Comparison of ENCODE assay signal across 11 cellular contexts in the genomic region with DNA sequence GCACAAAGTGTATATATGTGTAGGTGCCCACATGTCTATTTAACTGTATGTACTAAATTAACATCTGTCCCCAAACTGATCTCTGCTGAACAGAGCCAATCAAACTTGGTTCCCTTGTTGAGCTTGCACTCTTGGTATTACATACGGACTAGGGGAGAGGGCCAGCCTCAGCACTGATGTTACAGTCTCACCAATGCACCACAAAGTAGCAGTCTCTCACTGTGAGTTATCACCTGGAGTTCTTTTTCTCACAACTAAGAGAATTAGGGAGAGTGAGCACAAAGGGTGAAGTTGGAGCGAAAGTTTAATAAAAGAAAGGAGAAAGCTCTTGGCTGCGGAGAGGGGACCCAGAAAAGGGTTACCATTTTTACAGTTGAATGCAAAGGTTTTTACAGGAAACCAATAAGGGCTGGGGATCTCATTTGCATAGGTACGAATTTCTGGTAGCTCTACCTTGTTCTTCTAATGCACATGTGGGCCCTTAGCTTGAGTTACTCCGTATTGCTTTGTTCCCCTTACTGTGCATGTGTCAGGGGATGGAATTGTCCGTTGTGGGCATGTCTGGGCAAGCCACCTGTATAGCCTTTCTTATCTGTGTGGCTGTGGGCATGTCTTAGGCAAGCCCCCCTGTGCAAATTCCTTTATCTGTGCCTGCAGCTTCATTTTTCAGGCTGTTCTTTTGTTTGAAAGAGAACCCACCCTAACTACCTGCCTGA. TPM values are rescaled to one million over a fixed set of nuclear protein-coding genes. Genes with fewer than 3 reads are reported as not detected.
DNase-seq lines count a peak whose midpoint lies in the region; ATAC-seq and FAIRE-seq lines count a peak whose summit lies in the region.
"Had no signal": no experiment of that assay in that cellular context is flagged by ENCODE, and none has a peak within 500 bp of the region (broad histone marks: within the 10 kb centered on the region; RNA-seq: fewer than 3 reads in every experiment).

No MANE protein-coding gene starts in this region.

- peak; percentile 94 for FAIRE-seq in GM18507 (lab: Jason Lieb, UNC)

- peak overlapping the region; percentile 99 for H3K27ac ChIP-seq in KOPT-K1 (ENCODE audit: low read depth, low read length, poor library complexity, severe bottlenecking)
- H3K27ac ChIP-seq: SJSA1 had no signal

- H3K27ac Mint-ChIP-seq in activated CD8-positive, alpha-beta T cell treated with anti-CD3 and anti-CD28 coated beads, Interleukin-2, amount 10 ng/mL, durations not matched to agents 7 days and 5 days: peak overlapping the region; percentile 91
- H3K27ac Mint-ChIP-seq in naive thymus-derived CD8-positive, alpha-beta T cell: peak overlapping the region; percentile 87 to 99 (median 96)

- CTCF ChIA-PET in activated CD8-positive, alpha-beta T cell treated with anti-CD3 and anti-CD28 coated beads, Interleukin-2, amount 10 ng/mL, durations not matched to agents 7 days and 5 days (lab: Charles Lee): interaction anchor here (0.9 to 16.1 kb wide), 6 partner anchors 8 to 303 kb away, joined by 3 to 528 read pairs (median 6); a partner anchor contains a TSS

- ATAC-seq in activated CD8-positive, alpha-beta T cell treated with anti-CD3 and anti-CD28 coated beads, Interleukin-2, amount 10 ng/mL, durations not matched to agents 7 days and 5 days: no peak
- ATAC-seq in naive thymus-derived CD8-positive, alpha-beta T cell: no peak
- ATAC-seq in GM21528 (IDR thresholded peaks at IDR 0.05; ENCODE audit: low FRiP score, unreplicated experiment): no peak
- ATAC-seq: left ventricle myocardium superior had no signal

- H3K27me3 Mint-ChIP-seq in activated CD8-positive, alpha-beta T cell treated with anti-CD3 and anti-CD28 coated beads, Interleukin-2, amount 10 ng/mL, durations not matched to agents 7 days and 5 days (ENCODE audit: low read depth): no peaks in the 10 kb centered on the region
- peaks cover 0 to 3% (median 0%) of the 10 kb centered on the region in 5 donors for H3K27me3 Mint-ChIP-seq in naive thymus-derived CD8-positive, alpha-beta T cell

- H3K36me3 Mint-ChIP-seq in activated CD8-positive, alpha-beta T cell treated with anti-CD3 and anti-CD28 coated beads, Interleukin-2, amount 10 ng/mL, durations not matched to agents 7 days and 5 days (ENCODE audit: low read depth): peaks cover 9% of the 10 kb centered on the region
- no peaks in the 10 kb centered on the region for H3K36me3 Mint-ChIP-seq in naive thymus-derived CD8-positive, alpha-beta T cell

- H3K36me3 ChIP-seq in KOPT-K1 (ENCODE audit: insufficient read depth, low read length): no peaks in the 10 kb centered on the region
- H3K36me3 ChIP-seq: SJSA1 had no signal

- H3K9me3 ChIP-seq in KOPT-K1 (ENCODE audit: insufficient read depth, low read length, poor library complexity, severe bottlenecking): no peaks in the 10 kb centered on the region
- H3K9me3 ChIP-seq: SJSA1 had no signal

- POLR2A ChIA-PET in activated CD8-positive, alpha-beta T cell treated with anti-CD3 and anti-CD28 coated beads, Interleukin-2, amount 10 ng/mL, durations not matched to agents 7 days and 5 days (lab: Charles Lee): interaction anchor here (0.6 to 11.0 kb wide), 11 partner anchors 9 to 541 kb away, joined by 3 to 570 read pairs (median 5); a partner anchor contains a TSS
- POLR2A ChIA-PET in naive thymus-derived CD8-positive, alpha-beta T cell (lab: Charles Lee): interaction anchor here (1.3 to 23.4 kb wide), 4 partner anchors 9 to 31 kb away, joined by 6 to 1200 read pairs (median 26); a partner anchor contains a TSS

- no peaks in the 10 kb centered on the region for H3K9me3 Mint-ChIP-seq in activated CD8-positive, alpha-beta T cell treated with anti-CD3 and anti-CD28 coated beads, Interleukin-2, amount 10 ng/mL, durations not matched to agents 7 days and 5 days (ENCODE audit: insufficient read depth)
- peaks cover 0 to 10% (median 0%) of the 10 kb centered on the region in 9 donors for H3K9me3 Mint-ChIP-seq in naive thymus-derived CD8-positive, alpha-beta T cell

- peak overlapping the region; percentile 76 for H3K4me3 Mint-ChIP-seq in activated CD8-positive, alpha-beta T cell treated with anti-CD3 and anti-CD28 coated beads, Interleukin-2, amount 10 ng/mL, durations not matched to agents 7 days and 5 days
- H3K4me3 Mint-ChIP-seq in naive thymus-derived CD8-positive, alpha-beta T cell: peak overlapping the region; percentile 44 to 95 (median 78)

- H3K4me1 Mint-ChIP-seq in activated CD8-positive, alpha-beta T cell treated with anti-CD3 and anti-CD28 coated beads, Interleukin-2, amount 10 ng/mL, durations not matched to agents 7 days and 5 days (ENCODE audit: low read depth): peaks cover 83% of the 10 kb centered on the region
- H3K4me1 Mint-ChIP-seq in naive thymus-derived CD8-positive, alpha-beta T cell: peaks cover 55 to 95% (median 89%) of the 10 kb centered on the region in 4 donors

- DNase-seq in GM18507 (ENCODE audit: extremely low spot score, insufficient read length, low read depth) (no peak), NCI-H187 (lab: John Stamatoyannopoulos, UW) (no peak), germinal center (ENCODE audit: low spot score) (no peak)
- DNase-seq in activated CD8-positive, alpha-beta T cell treated with anti-CD3 and anti-CD28 coated beads, Interleukin-2, amount 10 ng/mL, durations not matched to agents 7 days and 5 days: no peak
- no peak for DNase-seq in naive thymus-derived CD8-positive, alpha-beta T cell
- DNase-seq: left ventricle myocardium superior, substantia nigra had no signal

RNA-seq across cellular contexts. Expression of a gene that starts 13.3 kb away (rescaled TPM):
- total RNA-seq in activated CD8-positive, alpha-beta T cell treated with anti-CD3 and anti-CD28 coated beads, Interleukin-2, amount 10 ng/mL, durations not matched to agents 7 days and 5 days: 10 to 100 TPM; 23.8 to 27.0 TPM
- 1 to 10 TPM; 5.7 to 6.5 TPM for total RNA-seq in naive thymus-derived CD8-positive, alpha-beta T cell
- polyA plus RNA-seq in naive thymus-derived CD8-positive, alpha-beta T cell: 10 to 100 TPM; 45.4 to 69.0 (median 48.6) TPM
- total RNA-seq: epithelial cell of proximal tubule, SJSA1 had no signal

RNA-seq across cellular contexts. Expression of a gene that starts 13.8 kb away (rescaled TPM):
- total RNA-seq in activated CD8-positive, alpha-beta T cell treated with anti-CD3 and anti-CD28 coated beads, Interleukin-2, amount 10 ng/mL, durations not matched to agents 7 days and 5 days: 100 to 1,000 TPM; 262 to 275 TPM
- total RNA-seq in naive thymus-derived CD8-positive, alpha-beta T cell: 100 to 1,000 TPM; 274 to 289 TPM
- 100 to 1,000 TPM; 161 to 395 (median 225) TPM for polyA plus RNA-seq in naive thymus-derived CD8-positive, alpha-beta T cell
- total RNA-seq: SJSA1 had no signal
